In genomic region chr18:76588591-76589303, GRCh38 we compare ENCODE assay signal across 7 cellular contexts.
DNase-seq lines count a peak whose midpoint lies in the region; ATAC-seq and TF ChIP-seq lines count a peak whose summit lies in the region.

No MANE protein-coding gene starts in this region.

- H3K27me3 Mint-ChIP-seq in brain = peaks cover 5% of the 10 kb centered on the region

- H3K4me3 ChIP-seq in HUES64 (ENCODE audit: low read length) (peak overlapping the region; percentile 31), left lung (peak overlapping the region; percentile 20 to 24), stomach (peak overlapping the region; percentile 28 to 38 (median 34))

- peak overlapping the region in 4 of 5 experiments; percentile 47 to 70 (median 66) for H3K4me3 Mint-ChIP-seq in brain

- ATAC-seq in left lung (peak; percentile 73), HG02678 (IDR thresholded peaks at IDR 0.05; ENCODE audit: unreplicated experiment) (no peak)

- peak overlapping the region in 3 of 5 experiments; percentile 10 to 75 (median 61) for H3K27ac Mint-ChIP-seq in brain

- DNase-seq in left lung (no peak), stomach (peak; percentile 33), cerebellar cortex (ENCODE audit: low spot score) (no peak), NCI-H526 (lab: John Stamatoyannopoulos, UW) (no peak)

- H3K36me3 ChIP-seq in HUES64 (ENCODE audit: insufficient read depth, low read length) (no peaks in the 10 kb centered on the region), left lung (no peaks in the 10 kb centered on the region), stomach (no peaks in the 10 kb centered on the region)

- H3K9me3 ChIP-seq in HUES64 (ENCODE audit: insufficient read depth, low read depth, low read length) (no peaks in the 10 kb centered on the region), left lung (no peaks in the 10 kb centered on the region), stomach (no peaks in the 10 kb centered on the region)

- TF ChIP-seq CTCF in brain (conservative IDR thresholded peaks at IDR 0.05) (no peak), left lung (IDR thresholded peaks at IDR 0.05) (no peak), stomach (IDR thresholded peaks at IDR 0.05) (no peak)

- no peak for TF ChIP-seq EP300 in stomach (IDR thresholded peaks at IDR 0.05)

- peaks cover 15% of the 10 kb centered on the region for H3K4me1 ChIP-seq in HUES64 (ENCODE audit: insufficient read depth, low read length)
- H3K4me1 ChIP-seq in left lung = peaks cover 0 to 13% of the 10 kb centered on the region in 2 donors
- peaks cover 0 to 16% (median 11%) of the 10 kb centered on the region in 4 donors for H3K4me1 ChIP-seq in stomach

- no peak for TF ChIP-seq POLR2A in stomach (IDR thresholded peaks at IDR 0.05)

- H3K27me3 ChIP-seq in HUES64 (ENCODE audit: insufficient read depth, low read length) = no peaks in the 10 kb centered on the region
- peaks cover 0 to 5% of the 10 kb centered on the region in 2 donors for H3K27me3 ChIP-seq in left lung
- H3K27me3 ChIP-seq in stomach = peaks cover 0 to 7% (median 0%) of the 10 kb centered on the region in 3 donors

- 23% methylated on average over 21 of the region's 21 CpGs for whole genome bisulfite sequencing in HUES64
- WGBS in stomach, 5 donors = 6 to 10% (median 7%) methylated on average over 21 of the region's 21 CpGs

- peaks cover 42% of the 10 kb centered on the region for H3K4me1 Mint-ChIP-seq in brain

- intact Hi-C loops in left lung (cut with DNase I) (no loop called here), stomach (cut with DNase I; ENCODE audit: low total_unique reads) (no loop called here)

- no peaks in the 10 kb centered on the region for H3K9me3 Mint-ChIP-seq in brain

- no peaks in the 10 kb centered on the region for H3K36me3 Mint-ChIP-seq in brain

- H3K9ac ChIP-seq in HUES64 (ENCODE audit: low read depth, low read length) = peak overlapping the region; percentile 7; the same call in 1 of the 2 replicates

- no peak overlapping the region for H3K27ac ChIP-seq in HUES64 (ENCODE audit: low read depth, low read length)
- peak overlapping the region in 1 of 2 donors; percentile 13 for H3K27ac ChIP-seq in left lung
- H3K27ac ChIP-seq in stomach = peak overlapping the region in 1 of 5 donors; percentile 24
